Comparison of ENCODE assay signal across 10 cellular contexts in the genomic region with DNA sequence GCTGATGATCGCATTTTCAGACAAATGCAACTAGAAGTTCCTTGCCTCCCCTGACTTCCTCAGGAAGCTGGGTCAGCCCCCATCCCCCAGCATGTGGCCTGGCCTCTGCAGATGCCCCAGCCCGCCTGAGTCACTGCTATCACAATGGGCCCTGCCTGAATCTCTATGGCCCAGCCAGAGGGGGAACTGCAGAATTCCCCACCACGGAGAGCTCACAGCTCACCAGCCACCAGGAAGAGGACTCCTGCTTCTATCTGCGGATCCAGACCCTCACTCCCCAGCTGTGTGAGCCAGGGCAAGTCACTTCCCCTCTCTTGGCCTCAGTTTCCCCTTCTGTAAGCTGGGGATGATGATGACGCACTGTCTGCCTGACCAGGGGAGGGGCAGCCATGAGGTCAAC.
DNase-seq lines count a peak whose midpoint lies in the region; ATAC-seq and TF ChIP-seq lines count a peak whose summit lies in the region.
"Had no signal": no experiment of that assay in that cellular context is flagged by ENCODE, and none has a peak within 500 bp of the region (broad histone marks: within the 10 kb centered on the region; RNA-seq: fewer than 3 reads in every experiment).

No MANE protein-coding gene starts in this region.

- ATAC-seq in HG02588 (IDR thresholded peaks at IDR 0.05; ENCODE audit: unreplicated experiment), result no peak
- no peak for ATAC-seq in GM18519 (IDR thresholded peaks at IDR 0.05; ENCODE audit: low FRiP score, unreplicated experiment)

- H3K27ac ChIP-seq in HUES6 (ENCODE audit: low read depth, low read length) (peak overlapping the region; percentile 75), angular gyrus (ENCODE audit: low read depth, low read length) (peak overlapping the region; percentile 53), iPS-20b (ENCODE audit: low read length) (no peak overlapping the region), tibial artery (peak overlapping the region; percentile 88 to 90)

- H3K27me3 ChIP-seq in HUES6 (ENCODE audit: control insufficient read depth, insufficient read depth, low read length), result peaks cover 3% of the 10 kb centered on the region
- H3K27me3 ChIP-seq in iPS-20b (ENCODE audit: insufficient read depth, low read length), result peaks cover 10% of the 10 kb centered on the region
- no peaks in the 10 kb centered on the region for H3K27me3 ChIP-seq in tibial artery

- peak overlapping the region; percentile 70 for H3K9ac ChIP-seq in HUES6 (ENCODE audit: low read length)
- H3K9ac ChIP-seq in iPS-20b (ENCODE audit: low read depth, low read length), result peak overlapping the region; percentile 34; the same call in 1 of the 2 replicates

- H3K4me1 ChIP-seq in HUES6 (ENCODE audit: control insufficient read depth, insufficient read depth, low read length) (peaks cover 83% of the 10 kb centered on the region), iPS-20b (ENCODE audit: insufficient read depth, low read length) (peaks cover 39% of the 10 kb centered on the region), tibial artery (peaks cover 15 to 99% (median 95%) of the 10 kb centered on the region in 4 donors)

- H3K9me3 ChIP-seq in HUES6 (ENCODE audit: control insufficient read depth, insufficient read depth, low read depth, low read length), result no peaks in the 10 kb centered on the region
- no peaks in the 10 kb centered on the region for H3K9me3 ChIP-seq in iPS-20b (ENCODE audit: insufficient read depth, low read depth, low read length)
- no peaks in the 10 kb centered on the region for H3K9me3 ChIP-seq in tibial artery
- H3K9me3 ChIP-seq: HAP-1 had no signal

- H3K4me3 ChIP-seq in HUES6 (ENCODE audit: low read depth, low read length) (peak overlapping the region; percentile 32), iPS-20b (ENCODE audit: low read length) (no peak overlapping the region), tibial artery (peak overlapping the region in 1 of 2 donors; percentile 2)
- H3K4me3 ChIP-seq: HAP-1 had no signal

- H3K36me3 ChIP-seq in HUES6 (ENCODE audit: control insufficient read depth, insufficient read depth, low read length), result 0 out of 2 replicates have a peak, but pooled peaks cover 3% of the 10 kb centered on the region
- H3K36me3 ChIP-seq in iPS-20b (ENCODE audit: insufficient read depth, low read depth, low read length), result no peaks in the 10 kb centered on the region
- H3K36me3 ChIP-seq in tibial artery, result no peaks in the 10 kb centered on the region
- H3K36me3 ChIP-seq: HAP-1 had no signal

- intact Hi-C loops in tibial artery (cut with DNase I; ENCODE audit: low total_unique reads), result loop anchor here (5.0 kb wide), 1 partner anchor 42 kb away; no protein-coding TSS in a partner anchor

- DNase-seq in tibial artery, result peak; percentile 77 to 83
- no peak for DNase-seq in NCI-H1048 (lab: John Stamatoyannopoulos, UW)
- DNase-seq in NAMALWA (ENCODE audit: low spot score), result no peak
- DNase-seq: stimulated activated CD4-positive, alpha-beta T cell treated with anti-CD3 and anti-CD28 coated beads, Interleukin-4, amount 100 ng/mL, for 1 hour had no signal

- TF ChIP-seq CTCF in tibial artery (IDR thresholded peaks at IDR 0.05), result no peak

Comparison
In these comparisons a context has a peak if more than half of its experiments do, and no peak if none do; other contexts are left out.
1. DNase-seq: peak in tibial artery (2 of 2); none in NCI-H1048 (single experiment) and NAMALWA (single experiment).